ENCODE assay signal across 10 cellular contexts in genomic region chr14:99654235-99655000, GRCh38. TPM values are rescaled to one million over a fixed set of nuclear protein-coding genes. Genes with fewer than 3 reads are reported as not detected.
DNase-seq lines count a peak whose midpoint lies in the region; TF ChIP-seq lines count a peak whose summit lies in the region.
"Had no signal": no experiment of that assay in that cellular context is flagged by ENCODE, and none has a peak within 500 bp of the region (broad histone marks: within the 10 kb centered on the region; RNA-seq: fewer than 3 reads in every experiment).

No MANE protein-coding gene starts in this region.

- H3K9me3 Mint-ChIP-seq in endothelial cell (ENCODE audit: unreplicated experiment) (no peaks in the 10 kb centered on the region), nephron (no peaks in the 10 kb centered on the region), CD14-positive monocyte (peaks cover 0 to 2% (median 0%) of the 10 kb centered on the region in 7 donors)
- H3K9me3 Mint-ChIP-seq: activated T-helper 2 cell treated with anti-CD3 and anti-CD28 coated beads, Interferon-gamma antibody, Interleukin-2, Interleukin-4, amounts not matched to agents 10 μg/mL and 5 μg/mL and 100 μg/mL, durations not matched to agents 14 hours and 24 hours and 36 hours had no signal

- in situ Hi-C loops in Caki2 (cut with HindIII; ENCODE audit: low pct_unique_long_range_greater_than_20kb, low sequenced_read_pairs) = no loop called here

- peak overlapping the region; percentile 33 for H3K4me3 Mint-ChIP-seq in endothelial cell (ENCODE audit: unreplicated experiment)
- no peak overlapping the region for H3K4me3 Mint-ChIP-seq in nephron
- no peak overlapping the region for H3K4me3 Mint-ChIP-seq in CD14-positive monocyte

- H3K27ac Mint-ChIP-seq in endothelial cell (ENCODE audit: unreplicated experiment) (no peak overlapping the region), nephron (peak overlapping the region in 2 of 3 experiments; percentile 43 to 58), CD14-positive monocyte (no peak overlapping the region)
- H3K27ac Mint-ChIP-seq: activated T-helper 2 cell treated with anti-CD3 and anti-CD28 coated beads, Interferon-gamma antibody, Interleukin-2, Interleukin-4, amounts not matched to agents 10 μg/mL and 5 μg/mL and 100 μg/mL, durations not matched to agents 14 hours and 24 hours and 36 hours had no signal

- TF ChIP-seq CTCF in endothelial cell (IDR thresholded peaks at IDR 0.05; ENCODE audit: unreplicated experiment) = no peak
- no peak for TF ChIP-seq CTCF in nephron (IDR thresholded peaks at IDR 0.05; ENCODE audit: unreplicated experiment in 3 of 3)
- no peak for TF ChIP-seq CTCF in CD14-positive monocyte (IDR thresholded peaks at IDR 0.05)

- H3K4me1 Mint-ChIP-seq in endothelial cell (ENCODE audit: unreplicated experiment) (no peaks in the 10 kb centered on the region), nephron (peaks cover 18% of the 10 kb centered on the region), CD14-positive monocyte (no peaks in the 10 kb centered on the region)

- H3K27me3 Mint-ChIP-seq in endothelial cell (ENCODE audit: unreplicated experiment) (peaks cover 20% of the 10 kb centered on the region), nephron (ENCODE audit: low read depth) (peaks cover 17% of the 10 kb centered on the region), CD14-positive monocyte (ENCODE audit: low read depth in 3 of 3) (peaks cover 35 to 41% (median 37%) of the 10 kb centered on the region in 3 donors)

- intact Hi-C loops in CD14-positive monocyte (cut with micrococcal nuclease) = no loop called here

- DNase-seq in Caki2 (ENCODE audit: low read depth) (peak; percentile 54), NCI-H226 (peak; percentile 98), endothelial cell (ENCODE audit: low spot score) (no peak), CD14-positive monocyte (ENCODE audit: low spot score) (no peak), cerebellar nuclear complex (lab: John Stamatoyannopoulos, UW) (no peak), dermis blood vessel endothelial cell (no peak)
- no peak for DNase-seq in activated CD4-positive, alpha-beta T cell treated with anti-CD3 and anti-CD28 coated beads for 1 hour
- DNase-seq: stimulated activated CD4-positive, alpha-beta T cell treated with anti-CD3 and anti-CD28 coated beads, Interleukin-1b, Interleukin-23, amount 100 ng/mL, for 48 hours had no signal

- H3K36me3 Mint-ChIP-seq in endothelial cell (ENCODE audit: low read depth, unreplicated experiment) (peaks cover 17% of the 10 kb centered on the region), nephron (ENCODE audit: low read depth) (no peaks in the 10 kb centered on the region), CD14-positive monocyte (no peaks in the 10 kb centered on the region)

RNA-seq across cellular contexts. Expression of gene HHIPL1, which starts 9.5 kb away (rescaled TPM):
- total RNA-seq in Caki2 (2014; rRNA removed; shearing (Covaris generic); ENCODE audit: low replicate concordance) = 0.03 TPM in 1 of 2 replicates, not detected in the other
- total RNA-seq in endothelial cell (ENCODE audit: unreplicated experiment) (15.1 TPM), dermis blood vessel endothelial cell (1.7 and 4.1 TPM in 2 replicates)
- polyA plus RNA-seq in CD14-positive monocyte = not detected
- total RNA-seq: activated T-helper 2 cell treated with anti-CD3 and anti-CD28 coated beads, Interferon-gamma antibody, Interleukin-2, Interleukin-4, amounts not matched to agents 10 μg/mL and 5 μg/mL and 100 μg/mL, durations not matched to agents 14 hours and 24 hours and 36 hours had no signal

RNA-seq across cellular contexts. Expression of gene CYP46A1, which starts 29.7 kb away (rescaled TPM):
- not detected in 2 replicates for total RNA-seq in Caki2 (2014; rRNA removed; shearing (Covaris generic); ENCODE audit: low replicate concordance)
- total RNA-seq in endothelial cell (ENCODE audit: unreplicated experiment) (5.2 TPM), dermis blood vessel endothelial cell (under 0.01 and 0.14 TPM in 2 replicates)
- polyA plus RNA-seq in CD14-positive monocyte = not detected
- total RNA-seq: activated T-helper 2 cell treated with anti-CD3 and anti-CD28 coated beads, Interferon-gamma antibody, Interleukin-2, Interleukin-4, amounts not matched to agents 10 μg/mL and 5 μg/mL and 100 μg/mL, durations not matched to agents 14 hours and 24 hours and 36 hours had no signal

RNA-seq across cellular contexts. Expression of gene CCDC85C, which starts 50.4 kb away (rescaled TPM):
- 21.6 and 28.3 TPM in 2 replicates for total RNA-seq in Caki2 (2014; rRNA removed; shearing (Covaris generic); ENCODE audit: low replicate concordance)
- total RNA-seq in endothelial cell (ENCODE audit: unreplicated experiment) (42.1 TPM), dermis blood vessel endothelial cell (14.5 and 32.4 TPM in 2 replicates)
- polyA plus RNA-seq in CD14-positive monocyte = under 1 TPM in 1 of 2 donors, not detected in 1; 0.03 TPM

Comparison
In these comparisons a context has a peak if more than half of its experiments do, and no peak if none do; other contexts are left out.
1. DNase-seq: peak in Caki2 (single experiment) and NCI-H226 (single experiment); none in endothelial cell (single experiment), CD14-positive monocyte (single experiment), cerebellar nuclear complex (0 of 2), activated CD4-positive, alpha-beta T cell treated with anti-CD3 and anti-CD28 coated beads for 1 hour (single experiment) and dermis blood vessel endothelial cell (single experiment).
2. H3K27ac Mint-ChIP-seq: peak in nephron (2 of 3); none in endothelial cell (single experiment) and CD14-positive monocyte (0 of 7).